12 cellular contexts compared by ENCODE assay signal in the genomic region with DNA sequence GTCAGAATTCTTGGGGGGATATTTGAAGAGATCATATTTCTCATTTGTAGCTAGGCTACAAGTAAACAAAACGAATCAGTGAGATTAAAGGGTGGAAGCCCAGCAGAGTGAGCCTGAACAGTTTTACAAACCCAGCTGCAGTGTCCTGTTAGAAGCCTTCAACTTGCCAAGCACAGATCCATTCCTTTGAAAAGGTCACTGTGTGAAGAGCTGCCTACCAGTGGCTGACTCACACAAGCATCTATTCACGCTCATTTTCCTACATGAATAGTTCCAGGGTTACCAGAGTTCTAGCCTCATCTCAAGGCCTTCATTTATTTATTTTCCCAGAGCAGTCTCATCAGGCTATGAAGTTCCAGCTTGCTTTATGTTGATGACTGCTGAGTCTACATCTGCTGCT. TPM values are rescaled to one million over a fixed set of nuclear protein-coding genes. Genes with fewer than 3 reads are reported as not detected.
DNase-seq lines count a peak whose midpoint lies in the region; ATAC-seq, FAIRE-seq and TF ChIP-seq lines count a peak whose summit lies in the region.
"Had no signal": no experiment of that assay in that cellular context is flagged by ENCODE, and none has a peak within 500 bp of the region (broad histone marks: within the 10 kb centered on the region; RNA-seq: fewer than 3 reads in every experiment).

No MANE protein-coding gene starts in this region.

- H3K79me1 ChIP-seq in IMR-90 (ENCODE audit: low read depth in 1 of 2, low read length in 2 of 2) = no peaks in the 10 kb centered on the region

- H4K20me1 ChIP-seq in IMR-90 (ENCODE audit: insufficient read depth, low read length) (no peaks in the 10 kb centered on the region), keratinocyte (ENCODE audit: control insufficient read depth, extremely low read depth, insufficient read depth, low read length) (no peaks in the 10 kb centered on the region)

- no peak overlapping the region for H2BK15ac ChIP-seq in IMR-90 (ENCODE audit: low read depth, low read length)

- no peak overlapping the region for H2BK20ac ChIP-seq in IMR-90 (ENCODE audit: low read depth, low read length)

- H3K4ac ChIP-seq in IMR-90 (ENCODE audit: low read depth, low read length) = no peak overlapping the region

- no peak overlapping the region for H4K5ac ChIP-seq in IMR-90 (ENCODE audit: low read depth, low read length)

- no peak for TF ChIP-seq RAD21 in IMR-90 (IDR thresholded peaks at IDR 0.05; ENCODE audit: low read length)

- H3K4me2 ChIP-seq in IMR-90 (ENCODE audit: low read depth, low read length) (no peak overlapping the region), keratinocyte (ENCODE audit: control insufficient read depth, extremely low read depth, insufficient read depth, low read depth, low read length) (no peak overlapping the region)

- H3K18ac ChIP-seq in IMR-90 (ENCODE audit: low read depth, low read length) = no peak overlapping the region

- WGBS in IMR-90 (ENCODE audit: extremely low coverage in 2 of 2, insufficient read length in 1 of 2), 2 experiments = no CpG with 5 or more reads among the region's 2 CpGs

- no peaks in the 10 kb centered on the region for H3K36me3 ChIP-seq in IMR-90 (ENCODE audit: control insufficient read depth, insufficient read depth, low read length)
- no peaks in the 10 kb centered on the region for H3K36me3 ChIP-seq in bronchial epithelial cell (ENCODE audit: control insufficient read depth, insufficient read depth, low read length)
- no peaks in the 10 kb centered on the region for H3K36me3 ChIP-seq in keratinocyte (ENCODE audit: control insufficient read depth in 2 of 2, extremely low read depth in 1 of 2, insufficient read depth in 2 of 2, low read length in 2 of 2)

- intact Hi-C loops in IMR-90 (cut with micrococcal nuclease) = no loop called here

- peak; percentile 94 for DNase-seq in IMR-90
- DNase-seq in bronchial epithelial cell (ENCODE audit: low read depth) = peak; percentile 5
- no peak for DNase-seq in keratinocyte (ENCODE audit: low read depth, low spot score)
- DNase-seq in smooth muscle cell of the brain vasculature (ENCODE audit: low read depth, low spot score) = peak; percentile 49
- DNase-seq in activated gamma-delta T cell (lab: John Stamatoyannopoulos, UW) = no peak
- DNase-seq: activated CD4-positive, CD25-positive, alpha-beta regulatory T cell; activated effector memory CD4-positive, alpha-beta T cell treated with Interleukin-2 at 50 U/mL for 16 hours; immature natural killer cell; RPMI8226 had no signal

- H2BK5ac ChIP-seq in IMR-90 (ENCODE audit: low read depth, low read length, poor library complexity, severe bottlenecking) = peak overlapping the region; percentile 57

- no TSS peak for BruUV-seq in IMR-90 (replicated peaks; lab: Mats Ljungman, UMichigan)

- H4K91ac ChIP-seq in IMR-90 (ENCODE audit: insufficient read depth, low read depth, low read length) = no peak overlapping the region

- no peak overlapping the region for H2AK9ac ChIP-seq in IMR-90 (replicated peaks; ENCODE audit: low read depth, low read length, poor library complexity)

- dilution Hi-C loops in IMR-90 (cut with HindIII; ENCODE audit: low sequenced_read_pairs, unreplicated experiment) = no loop called here
- dilution Hi-C loops in keratinocyte (cut with MboI; ENCODE audit: extremely low pct_ligation_motif_present, low sequenced_read_pairs) = no loop called here

- H3K9me1 ChIP-seq in IMR-90 (ENCODE audit: insufficient read depth, low read length) (0 out of 2 replicates have a peak, but pooled peaks cover 3% of the 10 kb centered on the region), keratinocyte (ENCODE audit: control insufficient read depth, extremely low read depth, insufficient read depth, low read length) (no peaks in the 10 kb centered on the region)

- H3K56ac ChIP-seq in IMR-90 (ENCODE audit: extremely low read depth, insufficient read depth, low read length) = no peak overlapping the region

- H2BK120ac ChIP-seq in IMR-90 (ENCODE audit: low read depth, low read length) = no peak overlapping the region

- H3K4me3 ChIP-seq in IMR-90 (ENCODE audit: insufficient read depth, low read depth, low read length) (no peak overlapping the region), bronchial epithelial cell (ENCODE audit: low read depth, low read length) (no peak overlapping the region), keratinocyte (ENCODE audit: control insufficient read depth in 2 of 3, extremely low read depth in 1 of 3, insufficient read depth in 2 of 3, low read depth in 1 of 3, low read length in 3 of 3) (no peak overlapping the region)

- no peaks in the 10 kb centered on the region for H3K79me2 ChIP-seq in keratinocyte (ENCODE audit: control insufficient read depth, insufficient read depth, low read length)

- H4K8ac ChIP-seq in IMR-90 (ENCODE audit: low read depth in 2 of 2, low read length in 2 of 2) = no peak overlapping the region

- H3K23ac ChIP-seq in IMR-90 (ENCODE audit: low read depth, low read length) = no peak overlapping the region

- H3K9ac ChIP-seq in IMR-90 (ENCODE audit: low read depth, low read length) (no peak overlapping the region), keratinocyte (ENCODE audit: control insufficient read depth, extremely low read depth, insufficient read depth, low read length) (no peak overlapping the region)

- H2AFZ ChIP-seq in IMR-90 (replicated peaks; ENCODE audit: low read length, poor library complexity) = no peak overlapping the region
- no peak overlapping the region for H2AFZ ChIP-seq in keratinocyte (ENCODE audit: control insufficient read depth, low read length)

- FAIRE-seq in bronchial epithelial cell (lab: Jason Lieb, UNC) = no peak
- peak; percentile 32 for FAIRE-seq in keratinocyte (lab: Jason Lieb, UNC)
- FAIRE-seq: G401.6 had no signal

- H3K9me3 ChIP-seq in IMR-90 (ENCODE audit: control insufficient read depth, insufficient read depth, low read length) = no peaks in the 10 kb centered on the region
- no peaks in the 10 kb centered on the region for H3K9me3 ChIP-seq in keratinocyte (ENCODE audit: control insufficient read depth, low read depth, low read length)

- in situ Hi-C loops in IMR-90 (cut with MboI; ENCODE audit: low sequenced_read_pairs) = no loop called here

- H3K4me1 ChIP-seq in IMR-90 (ENCODE audit: control insufficient read depth, insufficient read depth, low read length) = peaks cover 9% of the 10 kb centered on the region
- no peaks in the 10 kb centered on the region for H3K4me1 ChIP-seq in keratinocyte (ENCODE audit: control insufficient read depth, extremely low read depth, insufficient read depth, low read length)

- TF ChIP-seq CTCF in IMR-90 (conservative IDR thresholded peaks at IDR 0.05; ENCODE audit: low read depth, low read length) (no peak), bronchial epithelial cell (IDR thresholded peaks at IDR 0.05; ENCODE audit: insufficient read depth, low read length, severe bottlenecking) (no peak), keratinocyte (optimal IDR thresholded peaks at IDR 0.05 in 1 of 3, IDR thresholded peaks at IDR 0.05 in 1 of 3, conservative IDR thresholded peaks at IDR 0.05 in 1 of 3; ENCODE audit: extremely low read depth in 1 of 3, insufficient read depth in 2 of 3, low read length in 3 of 3) (no peak)

- CTCF ChIA-PET in IMR-90 (lab: Yijun Ruan, JAX) = no interaction called here

- TF ChIP-seq POLR2A in IMR-90 (IDR thresholded peaks at IDR 0.05; ENCODE audit: low read depth, low read length) = no peak

- POLR2A ChIA-PET in IMR-90 (lab: Charles Lee; ENCODE audit: unreplicated experiment) = no interaction called here

- H3K14ac ChIP-seq in IMR-90 (replicated peaks; ENCODE audit: low read depth, low read length) = no peak overlapping the region

- no peak overlapping the region for H2AK5ac ChIP-seq in IMR-90 (ENCODE audit: low read depth, low read length)

- H3K27me3 ChIP-seq in IMR-90 (ENCODE audit: control insufficient read depth, insufficient read depth, low read length) (no peaks in the 10 kb centered on the region), bronchial epithelial cell (ENCODE audit: control insufficient read depth, insufficient read depth, low read length) (peaks cover 2% of the 10 kb centered on the region), keratinocyte (ENCODE audit: control insufficient read depth, extremely low read depth, insufficient read depth, low read length) (no peaks in the 10 kb centered on the region)

- peak; percentile 99 for ATAC-seq in IMR-90 (ENCODE audit: low read depth)
- ATAC-seq in GM18520 (IDR thresholded peaks at IDR 0.05; ENCODE audit: unreplicated experiment) = no peak
- ATAC-seq in HG03135 (IDR thresholded peaks at IDR 0.05; ENCODE audit: unreplicated experiment) = no peak

- no peak overlapping the region for H3K27ac ChIP-seq in IMR-90 (ENCODE audit: insufficient read depth, low read length)
- no peak overlapping the region for H3K27ac ChIP-seq in keratinocyte (ENCODE audit: control insufficient read depth, insufficient read depth, low read length)

TF ChIP-seq in IMR-90, 13 proteins besides CTCF, POLR2A, EP300 and RAD21:
- TF ChIP-seq RCOR1 (IDR thresholded peaks at IDR 0.05; ENCODE audit: insufficient replicate concordance, low read length) (no peak), MAZ (IDR thresholded peaks at IDR 0.05; ENCODE audit: borderline replicate concordance, low read depth, low read length) (no peak), FOS (IDR thresholded peaks at IDR 0.05; ENCODE audit: low read depth, low read length) (peak; percentile 40; the same call in 1 of the 2 replicates)
TF ChIP-seq in IMR-90: peak in this region for 1.

RNA-seq across cellular contexts. Expression of a gene that starts 25.7 kb away (rescaled TPM):
- total RNA-seq in IMR-90 (2012; rRNA removed) = not detected in 2 replicates
- polyA plus RNA-seq in IMR-90 (2012; rRNA removed) = not detected in 2 replicates
- not detected in 2 replicates for polyA plus RNA-seq in IMR-90 (2012; cell fraction: cytosol; rRNA removed)
- polyA plus RNA-seq in IMR-90 (2012; cell fraction: nucleus; rRNA removed; ENCODE audit: low replicate concordance) = not detected in 2 replicates
- 0.53 and 9.3 TPM in 2 replicates for total RNA-seq in bronchial epithelial cell
- polyA plus RNA-seq in keratinocyte = 0.53 to 1.1 TPM (median 0.87 TPM) in 3 replicates
- 2.3 TPM for polyA plus RNA-seq in keratinocyte (2011; ENCODE audit: low read depth)
- polyA plus RNA-seq in keratinocyte (2011; cell fraction: cytosol; rRNA removed) = 1.8 and 2.6 TPM in 2 replicates
- polyA plus RNA-seq in keratinocyte (2011; cell fraction: nucleus; rRNA removed) = 0.56 and 0.99 TPM in 2 replicates
- 0.34 and 7.4 TPM in 2 replicates for polyA plus RNA-seq in keratinocyte (2012; ENCODE audit: low replicate concordance)
- polyA minus RNA-seq in keratinocyte = 2.5 to 9.9 TPM in 2 of 3 replicates, not detected in the other
- not detected for polyA minus RNA-seq in keratinocyte (2011; cell fraction: cytosol; rRNA and poly(A)+ RNA removed)
- polyA minus RNA-seq in keratinocyte (2011; cell fraction: nucleus; rRNA and poly(A)+ RNA removed) = 3.4 and 5.9 TPM in 2 replicates
- polyA plus RNA-seq: immature natural killer cell had no signal

Comparison
In these comparisons a context has a peak if more than half of its experiments do, and no peak if none do; other contexts are left out.
1. DNase-seq: peak in IMR-90 (single experiment), bronchial epithelial cell (single experiment) and smooth muscle cell of the brain vasculature (single experiment); none in keratinocyte (single experiment) and activated gamma-delta T cell (single experiment).